Comparison of ENCODE assay signal across 29 cellular contexts in genomic region chr2:239682518-239682917, GRCh38.
"Had no signal": no experiment of that assay in that cellular context is flagged by ENCODE, and none has a peak within 500 bp of the region (broad histone marks: within the 10 kb centered on the region; RNA-seq: fewer than 3 reads in every experiment).

No MANE protein-coding gene starts in this region.

- H3K36me3 Mint-ChIP-seq: natural killer cell; neural progenitor cell; stimulated activated memory B cell treated with anti-CD40 and anti-IgM and Interleukin-4, amounts not matched to agents 10 μg/mL and 1 μg/mL and 100 μg/mL, for 72 hours; type B pancreatic cell had no signal

- H3K27ac ChIP-seq: neural progenitor cell, ovary, parathyroid adenoma, psoas muscle, skin epidermis, spleen, suprapubic skin, testis, tibial artery, transverse colon, upper lobe of right lung, uterus had no signal

- H3K9me3 Mint-ChIP-seq: natural killer cell had no signal

- H3K4me1 Mint-ChIP-seq: natural killer cell; nephron; stimulated activated memory B cell treated with anti-CD40 and anti-IgM and Interleukin-4, amounts not matched to agents 10 μg/mL and 1 μg/mL and 100 μg/mL, for 72 hours; stimulated activated naive CD8-positive, alpha-beta T cell treated with anti-CD3 and anti-CD28 coated beads, Interleukin-15, amount 100 ng/mL, for 72 hours had no signal

- H3K9me3 ChIP-seq: psoas muscle, suprapubic skin, testis, transverse colon, upper lobe of right lung, uterus had no signal

- H3K4me2 ChIP-seq: neural progenitor cell, smooth muscle cell had no signal

- H3K4me1 ChIP-seq: neural progenitor cell, parathyroid adenoma, psoas muscle, spleen, suprapubic skin, testis, tibial artery, transverse colon, upper lobe of right lung, uterus had no signal

- H3K27me3 ChIP-seq: neural progenitor cell, ovary, testis, uterus had no signal

- H3K27ac Mint-ChIP-seq: natural killer cell; nephron; neural progenitor cell; progenitor cell of endocrine pancreas; stimulated activated memory B cell treated with anti-CD40 and anti-IgM and Interleukin-4, amounts not matched to agents 10 μg/mL and 1 μg/mL and 100 μg/mL, for 72 hours; stimulated activated naive CD8-positive, alpha-beta T cell treated with anti-CD3 and anti-CD28 coated beads, Interleukin-15, amount 100 ng/mL, for 72 hours; type B pancreatic cell had no signal

- H3K79me2 ChIP-seq: parathyroid adenoma had no signal

- H2AFZ ChIP-seq: neural progenitor cell, parathyroid adenoma had no signal

- ATAC-seq: natural killer cell; psoas muscle; right cardiac atrium; stimulated activated memory B cell treated with anti-CD40 and anti-IgM and Interleukin-4, amounts not matched to agents 10 μg/mL and 1 μg/mL and 100 μg/mL, for 72 hours; stimulated activated naive CD8-positive, alpha-beta T cell treated with anti-CD3 and anti-CD28 coated beads, Interleukin-15, amount 100 ng/mL, for 72 hours; stimulated activated naive CD8-positive, alpha-beta T cell treated with anti-CD3 and anti-CD28 coated beads, Interleukin-15, Interleukin-2, amounts not matched to agents 100 U/mL and 50 U/mL, for 24 hours; upper lobe of right lung had no signal

- H3K36me3 ChIP-seq: neural progenitor cell, ovary, spleen, suprapubic skin, tibial artery, transverse colon, upper lobe of right lung, uterus had no signal

- H3K4me3 Mint-ChIP-seq: natural killer cell; nephron; neural progenitor cell; stimulated activated memory B cell treated with anti-CD40 and anti-IgM and Interleukin-4, amounts not matched to agents 10 μg/mL and 1 μg/mL and 100 μg/mL, for 72 hours; stimulated activated naive CD8-positive, alpha-beta T cell treated with anti-CD3 and anti-CD28 coated beads, Interleukin-15, amount 100 ng/mL, for 72 hours; type B pancreatic cell had no signal

- H3K9ac ChIP-seq: neural progenitor cell, parathyroid adenoma had no signal

- H3K4me3 ChIP-seq: neural progenitor cell, ovary, psoas muscle, skin epidermis, smooth muscle cell, spleen, suprapubic skin, testis, tibial artery, transverse colon, upper lobe of right lung, uterus had no signal

- DNase-seq: natural killer cell; occipital lobe; ovary; psoas muscle; right cardiac atrium; spleen; stimulated activated CD4-positive, alpha-beta T cell treated with anti-CD3 and anti-CD28 coated beads, Interleukin-12 subunit alpha, Interleukin-12 subunit beta, amount 100 ng/mL, for 4 hours; stimulated activated CD4-positive, alpha-beta T cell treated with anti-CD3 and anti-CD28 coated beads, Interleukin-1b, Interleukin-23, amount 100 ng/mL, for 48 hours; stimulated activated CD4-positive, alpha-beta T cell treated with anti-CD3 and anti-CD28 coated beads, Interleukin-4, amount 100 ng/mL, for 1 hour; stimulated activated CD4-positive, alpha-beta T cell treated with anti-CD3 and anti-CD28 coated beads, Interleukin-4, amount 100 ng/mL, for 4 hours; stimulated activated CD8-positive, alpha-beta memory T cell treated with anti-CD3 and anti-CD28 coated beads, Interleukin-4, amount 100 ng/mL, for 48 hours; stimulated activated naive CD4-positive, alpha-beta T cell; stimulated activated naive CD8-positive, alpha-beta T cell treated with anti-CD3 and anti-CD28 coated beads, Interleukin-15, amount 100 ng/mL, for 72 hours; stimulated activated naive CD8-positive, alpha-beta T cell treated with anti-CD3 and anti-CD28 coated beads, Interleukin-15, Interleukin-2, amounts not matched to agents 100 U/mL and 50 U/mL, for 24 hours; substantia nigra; testis; transverse colon; upper lobe of right lung; uterus had no signal
